Comparison of ENCODE assay signal across 22 cellular contexts in the genomic region with DNA sequence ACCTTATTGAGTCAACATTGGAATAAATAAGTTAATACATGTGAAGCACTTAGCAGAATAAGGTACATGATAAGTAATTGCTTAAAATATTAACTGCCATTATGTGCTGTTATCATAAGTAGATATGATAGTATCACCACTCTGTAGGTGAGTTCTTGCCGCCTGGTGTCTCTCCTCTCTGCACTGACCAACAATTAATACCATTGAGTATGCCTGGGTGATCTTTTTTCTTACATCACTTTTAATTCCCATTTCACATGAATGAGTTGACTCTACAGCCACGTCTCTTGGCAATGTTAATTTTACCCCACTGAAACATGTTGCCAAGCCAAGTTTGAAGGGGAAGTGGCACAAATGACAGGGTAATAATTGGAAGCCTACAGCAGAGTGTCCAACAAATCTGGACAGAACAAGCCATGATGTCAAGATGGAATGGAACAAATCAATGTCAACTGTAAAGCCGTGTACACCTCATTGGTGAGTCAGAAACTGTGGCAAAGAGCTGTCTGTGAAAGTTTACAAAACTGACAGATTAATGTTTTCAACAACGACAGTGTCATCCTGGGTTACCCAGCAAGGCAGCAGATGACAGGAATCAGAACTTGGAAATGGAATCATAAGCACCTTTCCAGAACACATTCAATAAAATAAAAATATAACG.
DNase-seq lines count a peak whose midpoint lies in the region; ATAC-seq, FAIRE-seq and TF ChIP-seq lines count a peak whose summit lies in the region.
"Had no signal": no experiment of that assay in that cellular context is flagged by ENCODE, and none has a peak within 500 bp of the region (broad histone marks: within the 10 kb centered on the region; RNA-seq: fewer than 3 reads in every experiment).

No MANE protein-coding gene starts in this region.

- H3K4me1 Mint-ChIP-seq in endothelial cell (ENCODE audit: unreplicated experiment): no peaks in the 10 kb centered on the region
- H3K4me1 Mint-ChIP-seq: B cell; CD4-positive, CD25-positive, alpha-beta regulatory T cell had no signal

- TF ChIP-seq CTCF in heart left ventricle (IDR thresholded peaks at IDR 0.05): no peak
- no peak for TF ChIP-seq CTCF in left ventricle myocardium inferior (IDR thresholded peaks at IDR 0.05; ENCODE audit: borderline replicate concordance)
- TF ChIP-seq CTCF in endothelial cell (IDR thresholded peaks at IDR 0.05; ENCODE audit: unreplicated experiment): no peak

- peak; percentile 77 for FAIRE-seq in islet of Langerhans (lab: Jason Lieb, UNC)
- FAIRE-seq: A204.1, G401.6, H1 had no signal

- no peak overlapping the region for H3K27ac Mint-ChIP-seq in endothelial cell (ENCODE audit: unreplicated experiment)
- H3K27ac Mint-ChIP-seq: B cell; CD4-positive, CD25-positive, alpha-beta regulatory T cell; CD8-positive, alpha-beta T cell had no signal

- H3K9me3 ChIP-seq in heart left ventricle: no peaks in the 10 kb centered on the region
- no peaks in the 10 kb centered on the region for H3K9me3 ChIP-seq in left ventricle myocardium inferior (replicated peaks)
- H3K9me3 ChIP-seq: BLaER1, Caco-2 had no signal

- H3K36me3 ChIP-seq in heart left ventricle (no peaks in the 10 kb centered on the region), left ventricle myocardium inferior (no peaks in the 10 kb centered on the region)
- H3K36me3 ChIP-seq: BLaER1 had no signal

- H3K27me3 Mint-ChIP-seq in endothelial cell (ENCODE audit: unreplicated experiment): no peaks in the 10 kb centered on the region
- H3K27me3 Mint-ChIP-seq: B cell; CD4-positive, CD25-positive, alpha-beta regulatory T cell had no signal

- 43 to 54% (median 51%) methylated on average over 5 of the region's 5 CpGs for WGBS in heart left ventricle, 4 donors

- TF ChIP-seq POLR2A in heart left ventricle (IDR thresholded peaks at IDR 0.05): no peak

- DNase-seq in heart left ventricle: no peak
- no peak for DNase-seq in left ventricle myocardium inferior
- DNase-seq in NCI-H446 (lab: John Stamatoyannopoulos, UW): peak; percentile 67 to 81
- no peak for DNase-seq in iPS-NIHi11 (ENCODE audit: low spot score)
- no peak for DNase-seq in stimulated activated CD4-positive, alpha-beta T cell treated with anti-CD3 and anti-CD28 coated beads, Interleukin-15, amount 100 ng/mL, for 24 hours
- no peak for DNase-seq in endothelial cell (ENCODE audit: low spot score)
- DNase-seq: Caco-2; CD4-positive, CD25-positive, alpha-beta regulatory T cell; CD8-positive, alpha-beta T cell; DMS153; DND-41; GM23248; H7; HCEC 1CT had no signal

- H3K4me3 Mint-ChIP-seq in endothelial cell (ENCODE audit: unreplicated experiment): no peak overlapping the region
- H3K4me3 Mint-ChIP-seq: B cell; CD4-positive, CD25-positive, alpha-beta regulatory T cell; CD8-positive, alpha-beta T cell had no signal

- H3K4me3 ChIP-seq in heart left ventricle: no peak overlapping the region
- H3K4me3 ChIP-seq in left ventricle myocardium inferior: no peak overlapping the region
- H3K4me3 ChIP-seq: BLaER1, GM23248 had no signal

- peak in 3 of 4 donors; percentile 42 to 90 (median 85) for ATAC-seq in heart left ventricle
- ATAC-seq: CD8-positive, alpha-beta T cell had no signal

- H3K27me3 ChIP-seq in heart left ventricle (no peaks in the 10 kb centered on the region), left ventricle myocardium inferior (ENCODE audit: low read depth) (no peaks in the 10 kb centered on the region)
- H3K27me3 ChIP-seq: BLaER1 had no signal

- no peaks in the 10 kb centered on the region for H3K9me3 Mint-ChIP-seq in endothelial cell (ENCODE audit: unreplicated experiment)
- H3K9me3 Mint-ChIP-seq: CD8-positive, alpha-beta T cell had no signal

- H3K4me1 ChIP-seq in heart left ventricle: peaks cover 0 to 7% (median 0%) of the 10 kb centered on the region in 12 donors
- H3K4me1 ChIP-seq in left ventricle myocardium inferior: no peaks in the 10 kb centered on the region
- H3K4me1 ChIP-seq: BLaER1, Caco-2 had no signal

- intact Hi-C loops in heart left ventricle (cut with DNase I) (no loop called here), left ventricle myocardium inferior (cut with micrococcal nuclease) (no loop called here)

- H3K27ac ChIP-seq in heart left ventricle (no peak overlapping the region), left ventricle myocardium inferior (replicated peaks) (no peak overlapping the region)
- H3K27ac ChIP-seq: 22Rv1, BLaER1, C4-2B, GM23248 had no signal

- H3K36me3 Mint-ChIP-seq in endothelial cell (ENCODE audit: low read depth, unreplicated experiment): no peaks in the 10 kb centered on the region
- H3K36me3 Mint-ChIP-seq: CD4-positive, CD25-positive, alpha-beta regulatory T cell; CD8-positive, alpha-beta T cell had no signal

Comparison
In these comparisons a context has a peak if more than half of its experiments do, and no peak if none do; other contexts are left out.
1. DNase-seq: peak in NCI-H446 (2 of 2); none in heart left ventricle (0 of 5), left ventricle myocardium inferior (single experiment), iPS-NIHi11 (single experiment), stimulated activated CD4-positive, alpha-beta T cell treated with anti-CD3 and anti-CD28 coated beads, Interleukin-15, amount 100 ng/mL, for 24 hours (single experiment) and endothelial cell (single experiment).